In genomic region chr7:103988468-103989199, GRCh38 we compare ENCODE assay signal across 1 cellular context.
TF ChIP-seq lines count a peak whose summit lies in the region.

No MANE protein-coding gene starts in this region.

TF ChIP-seq in liver, 16 proteins besides CTCF, POLR2A, EP300 and RAD21 (continued from another document):
- TF ChIP-seq ATF3 (IDR thresholded peaks at IDR 0.05), result no peak
